Comparison of ENCODE assay signal across 1 cellular context in the genomic region with DNA sequence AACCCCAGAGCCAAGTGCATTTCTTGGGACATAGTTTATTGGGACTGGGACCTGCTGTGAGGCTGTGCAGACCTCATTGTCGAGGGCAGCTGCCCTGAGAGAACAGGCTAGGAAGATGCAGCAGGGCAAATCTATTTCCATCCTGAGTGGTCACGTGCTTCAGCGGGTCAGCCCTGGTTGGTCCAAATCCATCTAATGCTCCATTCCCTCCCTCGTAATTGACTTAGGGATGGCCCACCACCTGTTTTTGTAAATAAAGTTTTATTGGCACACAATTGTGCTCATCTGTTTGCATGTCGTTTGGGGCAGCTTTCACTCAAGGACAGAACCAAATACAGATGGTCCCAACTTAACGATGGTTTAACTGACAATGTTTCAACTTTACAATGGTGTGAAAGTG.
TF ChIP-seq lines count a peak whose summit lies in the region.

No MANE protein-coding gene starts in this region.

TF ChIP-seq in H1, 55 proteins besides CTCF, POLR2A, EP300 and RAD21 (continued from another document):
- no peak for TF ChIP-seq CHD7 (IDR thresholded peaks at IDR 0.05; ENCODE audit: insufficient replicate concordance, low read length)
- no peak for TF ChIP-seq EGR1 (IDR thresholded peaks at IDR 0.05; ENCODE audit: borderline replicate concordance, low read depth, low read length)
- TF ChIP-seq POU5F1 (IDR thresholded peaks at IDR 0.05; ENCODE audit: low read depth, low read length) = no peak
- TF ChIP-seq SIX5 (IDR thresholded peaks at IDR 0.05; ENCODE audit: low read depth, low read length) = no peak
TF ChIP-seq in H1: peak in this region for 0.
